In genomic region chr2:226904592-226904991, GRCh38 we compare ENCODE assay signal across 13 cellular contexts.
DNase-seq lines count a peak whose midpoint lies in the region; ATAC-seq, FAIRE-seq and TF ChIP-seq lines count a peak whose summit lies in the region.
"Had no signal": no experiment of that assay in that cellular context is flagged by ENCODE, and none has a peak within 500 bp of the region (broad histone marks: within the 10 kb centered on the region; RNA-seq: fewer than 3 reads in every experiment).

No MANE protein-coding gene starts in this region.

- H3K4me3 ChIP-seq in astrocyte (ENCODE audit: insufficient read depth, low read depth, low read length) = no peak overlapping the region
- H3K4me3 ChIP-seq in effector memory CD4-positive, alpha-beta T cell (ENCODE audit: insufficient read depth, low read depth, low read length, poor library complexity, severe bottlenecking) = no peak overlapping the region

- H4K20me1 ChIP-seq in astrocyte (ENCODE audit: insufficient read depth, low read length) = no peaks in the 10 kb centered on the region

- H3K4me1 Mint-ChIP-seq in astrocyte (ENCODE audit: low read depth, unreplicated experiment) = peaks cover 11% of the 10 kb centered on the region

- TF ChIP-seq CTCF in astrocyte (IDR thresholded peaks at IDR 0.05; ENCODE audit: insufficient read depth, low read depth, low read length) = no peak

- H3K9me3 ChIP-seq in astrocyte (ENCODE audit: insufficient read depth, low read depth, low read length) = no peaks in the 10 kb centered on the region
- H3K9me3 ChIP-seq in effector memory CD4-positive, alpha-beta T cell (ENCODE audit: control insufficient read depth, low read length) = no peaks in the 10 kb centered on the region

- H3K9ac ChIP-seq in astrocyte (ENCODE audit: low read length) = no peak overlapping the region

- H3K27ac Mint-ChIP-seq in astrocyte (ENCODE audit: unreplicated experiment) = no peak overlapping the region

- H3K27ac ChIP-seq in astrocyte (ENCODE audit: low read depth, low read length) = no peak overlapping the region
- H3K27ac ChIP-seq in effector memory CD4-positive, alpha-beta T cell (ENCODE audit: insufficient read depth, low read length, poor library complexity, severe bottlenecking) = no peak overlapping the region
- H3K27ac ChIP-seq: WERI-Rb-1 had no signal

- no peaks in the 10 kb centered on the region for H3K79me2 ChIP-seq in astrocyte (ENCODE audit: insufficient read depth, low read length)

- ATAC-seq in GM18520 (IDR thresholded peaks at IDR 0.05; ENCODE audit: unreplicated experiment) = peak; percentile 32
- peak; percentile 34 for ATAC-seq in GM21367 (IDR thresholded peaks at IDR 0.05; ENCODE audit: unreplicated experiment)
- peak; percentile 26 for ATAC-seq in HG03097 (IDR thresholded peaks at IDR 0.05; ENCODE audit: low FRiP score, unreplicated experiment)

- peaks cover 13% of the 10 kb centered on the region for H3K4me1 ChIP-seq in astrocyte (ENCODE audit: insufficient read depth, low read length)
- H3K4me1 ChIP-seq in effector memory CD4-positive, alpha-beta T cell (ENCODE audit: control insufficient read depth, insufficient read depth, low read length, poor library complexity, severe bottlenecking) = no peaks in the 10 kb centered on the region

- no peak overlapping the region for H2AFZ ChIP-seq in astrocyte (ENCODE audit: low read depth, low read length)

- peaks cover 8% of the 10 kb centered on the region for H3K36me3 Mint-ChIP-seq in astrocyte (ENCODE audit: low read depth, unreplicated experiment)

- DNase-seq in astrocyte (ENCODE audit: low read depth) = no peak
- DNase-seq in Ammon's horn (ENCODE audit: low spot score) = no peak
- DNase-seq in effector memory CD4-positive, alpha-beta T cell = no peak
- no peak for DNase-seq in NCI-H1105 treated with DMSO at 0.1 percent for 48 hours (lab: John Stamatoyannopoulos, UW)
- no peak for DNase-seq in NCI-H526 (lab: John Stamatoyannopoulos, UW)
- DNase-seq: DMS153, kidney glomerular epithelial cell, posterior cingulate gyrus, WERI-Rb-1 had no signal

- H3K27me3 Mint-ChIP-seq in astrocyte (ENCODE audit: low read depth, unreplicated experiment) = no peaks in the 10 kb centered on the region

- H3K4me3 Mint-ChIP-seq in astrocyte (ENCODE audit: unreplicated experiment) = peak overlapping the region; percentile 52

- H3K4me2 ChIP-seq in astrocyte (ENCODE audit: low read length) = no peak overlapping the region

- no peaks in the 10 kb centered on the region for H3K36me3 ChIP-seq in astrocyte (ENCODE audit: insufficient read depth, low read length)
- H3K36me3 ChIP-seq in effector memory CD4-positive, alpha-beta T cell (ENCODE audit: control insufficient read depth, insufficient read depth, low read length) = peaks cover 4% of the 10 kb centered on the region
- H3K36me3 ChIP-seq: WERI-Rb-1 had no signal

- FAIRE-seq in astrocyte (lab: Jason Lieb, UNC) = no peak
- FAIRE-seq: H1 had no signal

- H3K27me3 ChIP-seq in astrocyte (ENCODE audit: insufficient read depth, low read length) = no peaks in the 10 kb centered on the region
- no peaks in the 10 kb centered on the region for H3K27me3 ChIP-seq in effector memory CD4-positive, alpha-beta T cell (replicated peaks; ENCODE audit: control insufficient read depth, insufficient read depth, low read length, poor library complexity, severe bottlenecking)

- H3K9me3 Mint-ChIP-seq in astrocyte (ENCODE audit: unreplicated experiment) = peaks cover 3% of the 10 kb centered on the region
